Comparison of ENCODE assay signal across 14 cellular contexts in genomic region chr18:54950221-54950620, GRCh38. TPM values are rescaled to one million over a fixed set of nuclear protein-coding genes. Genes with fewer than 3 reads are reported as not detected.
DNase-seq lines count a peak whose midpoint lies in the region; ATAC-seq, FAIRE-seq and TF ChIP-seq lines count a peak whose summit lies in the region.
"Had no signal": no experiment of that assay in that cellular context is flagged by ENCODE, and none has a peak within 500 bp of the region (broad histone marks: within the 10 kb centered on the region; RNA-seq: fewer than 3 reads in every experiment).

No MANE protein-coding gene starts in this region.

- no peak overlapping the region for H3K4me3 ChIP-seq in HepG2 (replicated peaks in 1 of 3; ENCODE audit: insufficient read depth in 1 of 3, low read depth in 2 of 3, low read length in 3 of 3)
- H3K4me3 ChIP-seq: SK-N-MC, tibial artery had no signal

- H3K27me3 ChIP-seq in HepG2 (ENCODE audit: control insufficient read depth in 1 of 2, insufficient read depth in 2 of 2, low read length in 2 of 2): no peaks in the 10 kb centered on the region
- H3K27me3 ChIP-seq: tibial artery had no signal

- no peak for FAIRE-seq in HepG2 (lab: Jason Lieb, UNC)

- peaks cover 49% of the 10 kb centered on the region for H3K4me1 ChIP-seq in HepG2 (ENCODE audit: insufficient read depth, low read length)

- no peak overlapping the region for H2AFZ ChIP-seq in HepG2 (ENCODE audit: low read length)

- no peaks in the 10 kb centered on the region for H3K9me3 ChIP-seq in HepG2 (ENCODE audit: low read length)
- H3K9me3 ChIP-seq: neutrophil, tibial artery had no signal

- peaks cover 2% of the 10 kb centered on the region for H3K79me2 ChIP-seq in HepG2 (ENCODE audit: insufficient read depth, low read length)

- H3K4me2 ChIP-seq in HepG2 (ENCODE audit: low read depth, low read length): no peak overlapping the region

- WGBS in HepG2 (ENCODE audit: low lambda C conversion rate): 95% methylated on average over 7 of the region's 7 CpGs

- H3K4me3 Mint-ChIP-seq in activated CD4-positive, alpha-beta memory T cell treated with anti-CD3 and anti-CD28 coated beads, Interleukin-2, amount 10 ng/mL, durations not matched to agents 7 days and 5 days: no peak overlapping the region
- no peak overlapping the region for H3K4me3 Mint-ChIP-seq in glutamatergic neuron (ENCODE audit: unreplicated experiment)
- H3K4me3 Mint-ChIP-seq: immature natural killer cell had no signal

- no peak overlapping the region for H3K27ac Mint-ChIP-seq in activated CD4-positive, alpha-beta memory T cell treated with anti-CD3 and anti-CD28 coated beads, Interleukin-2, amount 10 ng/mL, durations not matched to agents 7 days and 5 days
- no peak overlapping the region for H3K27ac Mint-ChIP-seq in glutamatergic neuron (ENCODE audit: unreplicated experiment)
- H3K27ac Mint-ChIP-seq: immature natural killer cell had no signal

- no peak for TF ChIP-seq EP300 in HepG2 (IDR thresholded peaks at IDR 0.05; ENCODE audit: low read depth in 2 of 2, low read length in 2 of 2)
- no peak for TF ChIP-seq EP300 in HepG2 (CRISPR knock-in tag; IDR thresholded peaks at IDR 0.05; ENCODE audit: borderline replicate concordance)

- no TSS peak for BruUV-seq in HepG2 (replicated peaks; lab: Mats Ljungman, UMichigan)

- TF ChIP-seq RAD21 in HepG2 (CRISPR knock-in tag; IDR thresholded peaks at IDR 0.05): peak; percentile 48; the same call in 1 of the 2 replicates

- H3K4me1 Mint-ChIP-seq in activated CD4-positive, alpha-beta memory T cell treated with anti-CD3 and anti-CD28 coated beads, Interleukin-2, amount 10 ng/mL, durations not matched to agents 7 days and 5 days: peaks cover 15% of the 10 kb centered on the region
- H3K4me1 Mint-ChIP-seq in glutamatergic neuron (ENCODE audit: low read depth, unreplicated experiment): no peaks in the 10 kb centered on the region

- H3K36me3 ChIP-seq in HepG2 (replicated peaks in 1 of 2; ENCODE audit: control insufficient read depth in 1 of 2, insufficient read depth in 2 of 2, low read length in 2 of 2): no peaks in the 10 kb centered on the region
- H3K36me3 ChIP-seq: neutrophil, tibial artery had no signal

- DNase-seq in DMS53 treated with DMSO at 0.1 percent for 48 hours (lab: John Stamatoyannopoulos, UW; ENCODE audit: unreplicated experiment): peak; percentile 93
- DNase-seq in NCI-H146 (lab: John Stamatoyannopoulos, UW): peak; percentile 27
- DNase-seq in activated CD4-positive, alpha-beta memory T cell treated with anti-CD3 and anti-CD28 coated beads, Interleukin-2, amount 10 ng/mL, durations not matched to agents 7 days and 5 days: peak; percentile 29
- peak; percentile 36 for DNase-seq in HepG2 (ENCODE audit: low spot score)
- DNase-seq in glutamatergic neuron: no peak
- DNase-seq in SHP77 (lab: John Stamatoyannopoulos, UW): no peak
- DNase-seq: amniotic stem cell, HCEC 1CT, tibial artery had no signal

- ATAC-seq in HepG2 (no peak), HG02759 (IDR thresholded peaks at IDR 0.05; ENCODE audit: unreplicated experiment) (no peak), GM18868 (IDR thresholded peaks at IDR 0.05; ENCODE audit: unreplicated experiment) (no peak)

- POLR2A ChIA-PET in activated CD4-positive, alpha-beta memory T cell treated with anti-CD3 and anti-CD28 coated beads, Interleukin-2, amount 10 ng/mL, durations not matched to agents 7 days and 5 days (lab: Charles Lee): no interaction called here
- POLR2A ChIA-PET in HepG2 (lab: Yijun Ruan, JAX): no interaction called here

- peaks cover 12% of the 10 kb centered on the region for H3K27me3 Mint-ChIP-seq in activated CD4-positive, alpha-beta memory T cell treated with anti-CD3 and anti-CD28 coated beads, Interleukin-2, amount 10 ng/mL, durations not matched to agents 7 days and 5 days
- no peaks in the 10 kb centered on the region for H3K27me3 Mint-ChIP-seq in glutamatergic neuron (ENCODE audit: unreplicated experiment)

- no peak overlapping the region for H3K27ac ChIP-seq in HepG2 (ENCODE audit: extremely low read length, insufficient read depth, low read length)
- H3K27ac ChIP-seq: neutrophil, SK-N-MC, tibial artery had no signal

- intact Hi-C loops in HepG2 (cut with micrococcal nuclease; ENCODE audit: unreplicated experiment): loop anchor here (10.0 kb wide), 1 partner anchor 565 kb away; no protein-coding TSS in a partner anchor

- H3K9ac ChIP-seq in HepG2 (ENCODE audit: insufficient read depth, low read depth, low read length): no peak overlapping the region

- no peaks in the 10 kb centered on the region for H3K36me3 Mint-ChIP-seq in activated CD4-positive, alpha-beta memory T cell treated with anti-CD3 and anti-CD28 coated beads, Interleukin-2, amount 10 ng/mL, durations not matched to agents 7 days and 5 days (ENCODE audit: low read depth)
- no peaks in the 10 kb centered on the region for H3K36me3 Mint-ChIP-seq in glutamatergic neuron (ENCODE audit: unreplicated experiment)
- H3K36me3 Mint-ChIP-seq: immature natural killer cell had no signal

- TF ChIP-seq CTCF in HepG2 (CRISPR knock-in tag; IDR thresholded peaks at IDR 0.05) (peak; percentile 69), glutamatergic neuron (IDR thresholded peaks at IDR 0.05; ENCODE audit: partially characterized antibody, unreplicated experiment) (no peak)

- H3K9me3 Mint-ChIP-seq in activated CD4-positive, alpha-beta memory T cell treated with anti-CD3 and anti-CD28 coated beads, Interleukin-2, amount 10 ng/mL, durations not matched to agents 7 days and 5 days: no peaks in the 10 kb centered on the region
- no peaks in the 10 kb centered on the region for H3K9me3 Mint-ChIP-seq in glutamatergic neuron (ENCODE audit: unreplicated experiment)
- H3K9me3 Mint-ChIP-seq: immature natural killer cell had no signal

- H4K20me1 ChIP-seq in HepG2 (ENCODE audit: insufficient read depth, low read length): no peaks in the 10 kb centered on the region

- in situ Hi-C loops in HepG2 (cut with HindIII; ENCODE audit: extremely low pct_ligation_motif_present, low pct_unique_long_range_greater_than_20kb): no loop called here

- CTCF ChIA-PET in activated CD4-positive, alpha-beta memory T cell treated with anti-CD3 and anti-CD28 coated beads, Interleukin-2, amount 10 ng/mL, durations not matched to agents 7 days and 5 days (lab: Charles Lee): interaction anchor here (0.7 to 1.4 kb wide), 6 partner anchors 13 to 507 kb away, joined by 3 to 8 read pairs (median 4); no protein-coding TSS in a partner anchor
- CTCF ChIA-PET in HepG2 (lab: Yijun Ruan, JAX; ENCODE audit: low intra/inter-chr PET ratio, low total read pairs): interaction anchor here (1.3 kb wide), 1 partner anchor 506 kb away, joined by 3 read pairs; no protein-coding TSS in a partner anchor

- no peak for TF ChIP-seq POLR2A in HepG2 (IDR thresholded peaks at IDR 0.05; ENCODE audit: insufficient read depth in 1 of 2, low read depth in 2 of 2, low read length in 2 of 2)

TF ChIP-seq in HepG2, 621 proteins besides CTCF, POLR2A, EP300 and RAD21:
- TF ChIP-seq STAG1 (CRISPR knock-in tag; IDR thresholded peaks at IDR 0.05): peak; percentile 84
- TF ChIP-seq NFE2L2 (IDR thresholded peaks at IDR 0.05; ENCODE audit: low read length): peak; percentile 17; the same call in 1 of the 2 replicates
- TF ChIP-seq SIX1 (CRISPR knock-in tag; IDR thresholded peaks at IDR 0.05; ENCODE audit: borderline replicate concordance): no peak
- 0 out of 2 replicates have a peak, but pooled peaks have one; percentile 56 for TF ChIP-seq SMC3 (IDR thresholded peaks at IDR 0.05; ENCODE audit: low read length)
- TF ChIP-seq AGO1 (IDR thresholded peaks at IDR 0.05; ENCODE audit: low read depth, low read length, poor library complexity, severe bottlenecking): no peak
- TF ChIP-seq ZNF552 (CRISPR knock-in tag; IDR thresholded peaks at IDR 0.05; ENCODE audit: borderline replicate concordance): no peak
- TF ChIP-seq, protein P1, sequence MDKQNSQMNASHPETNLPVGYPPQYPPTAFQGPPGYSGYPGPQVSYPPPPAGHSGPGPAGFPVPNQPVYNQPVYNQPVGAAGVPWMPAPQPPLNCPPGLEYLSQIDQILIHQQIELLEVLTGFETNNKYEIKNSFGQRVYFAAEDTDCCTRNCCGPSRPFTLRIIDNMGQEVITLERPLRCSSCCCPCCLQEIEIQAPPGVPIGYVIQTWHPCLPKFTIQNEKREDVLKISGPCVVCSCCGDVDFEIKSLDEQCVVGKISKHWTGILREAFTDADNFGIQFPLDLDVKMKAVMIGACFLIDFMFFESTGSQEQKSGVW (CRISPR knock-in tag; IDR thresholded peaks at IDR 0.05; ENCODE audit: borderline replicate concordance): no peak

RNA-seq across cellular contexts. Expression of gene CCDC68, which starts 9.0 kb away (rescaled TPM):
- total RNA-seq in activated CD4-positive, alpha-beta memory T cell treated with anti-CD3 and anti-CD28 coated beads, Interleukin-2, amount 10 ng/mL, durations not matched to agents 7 days and 5 days: under 1 TPM in 1 of 2 experiments, not detected in 1; 0.13 TPM
- total RNA-seq in HepG2 (2016; rRNA removed; fragmentation: Illumina TruSeq; extraction: Trizol): 4.6 and 4.9 TPM in 2 replicates
- total RNA-seq in HepG2 (2016; cell fraction: cytosol; rRNA removed; fragmentation: Illumina TruSeq; extraction: Trizol; ENCODE audit: low read depth): 2.6 and 2.8 TPM in 2 replicates
- 4.5 and 4.9 TPM in 2 replicates for total RNA-seq in HepG2 (2016; cell fraction: insoluble cytoplasmic fraction; rRNA removed; fragmentation: Illumina TruSeq; extraction: Trizol)
- 4.2 and 5.0 TPM in 2 replicates for total RNA-seq in HepG2 (2016; cell fraction: membrane; rRNA removed; fragmentation: Illumina TruSeq; extraction: Trizol)
- 6.5 and 6.9 TPM in 2 replicates for total RNA-seq in HepG2 (2016; cell fraction: nucleus; rRNA removed; fragmentation: Illumina TruSeq; extraction: Trizol)
- 10.9 and 13.3 TPM in 2 replicates for polyA plus RNA-seq in HepG2 (2011; rRNA removed)
- 3.3 and 5.0 TPM in 2 replicates for polyA plus RNA-seq in HepG2 (2011; cell fraction: cytosol; rRNA removed)
- 19.7 and 21.0 TPM in 2 replicates for polyA plus RNA-seq in HepG2 (2011; cell fraction: nucleus; rRNA removed)
- 13.4 and 15.8 TPM in 2 replicates for polyA plus RNA-seq in HepG2 (2012)
- 2.5 and 3.0 TPM in 2 replicates for polyA plus RNA-seq in HepG2 (2016; cell fraction: cytosol; fragmentation: Illumina TruSeq; extraction: Trizol; ENCODE audit: low read depth)
- polyA plus RNA-seq in HepG2 (2016; cell fraction: insoluble cytoplasmic fraction; fragmentation: Illumina TruSeq; extraction: Trizol; ENCODE audit: low read depth): 3.8 TPM in 2 replicates
- 2.8 and 3.0 TPM in 2 replicates for polyA plus RNA-seq in HepG2 (2016; cell fraction: membrane; fragmentation: Illumina TruSeq; extraction: Trizol; ENCODE audit: low read depth)
- 5.3 and 6.1 TPM in 2 replicates for polyA plus RNA-seq in HepG2 (2016; cell fraction: nucleus; fragmentation: Illumina TruSeq; extraction: Trizol; ENCODE audit: insufficient read depth, low read depth)
- polyA minus RNA-seq in HepG2 (2011; rRNA and poly(A)+ RNA removed; ENCODE audit: low replicate concordance): 4.1 and 5.9 TPM in 2 replicates
- polyA minus RNA-seq in HepG2 (2011; cell fraction: cytosol; rRNA and poly(A)+ RNA removed): 5.6 and 7.5 TPM in 2 replicates
- polyA minus RNA-seq in HepG2 (2011; cell fraction: nucleus; rRNA and poly(A)+ RNA removed): 51.3 and 53.7 TPM in 2 replicates
- total RNA-seq in glutamatergic neuron (ENCODE audit: unreplicated experiment): not detected
- polyA plus RNA-seq: immature natural killer cell had no signal

Comparison
In these comparisons a context has a peak if more than half of its experiments do, and no peak if none do; other contexts are left out.
1. DNase-seq: peak in DMS53 treated with DMSO at 0.1 percent for 48 hours (single experiment), NCI-H146 (single experiment), activated CD4-positive, alpha-beta memory T cell treated with anti-CD3 and anti-CD28 coated beads, Interleukin-2, amount 10 ng/mL, durations not matched to agents 7 days and 5 days (single experiment) and HepG2 (single experiment); none in glutamatergic neuron (single experiment) and SHP77 (0 of 2).